In the genomic region with DNA sequence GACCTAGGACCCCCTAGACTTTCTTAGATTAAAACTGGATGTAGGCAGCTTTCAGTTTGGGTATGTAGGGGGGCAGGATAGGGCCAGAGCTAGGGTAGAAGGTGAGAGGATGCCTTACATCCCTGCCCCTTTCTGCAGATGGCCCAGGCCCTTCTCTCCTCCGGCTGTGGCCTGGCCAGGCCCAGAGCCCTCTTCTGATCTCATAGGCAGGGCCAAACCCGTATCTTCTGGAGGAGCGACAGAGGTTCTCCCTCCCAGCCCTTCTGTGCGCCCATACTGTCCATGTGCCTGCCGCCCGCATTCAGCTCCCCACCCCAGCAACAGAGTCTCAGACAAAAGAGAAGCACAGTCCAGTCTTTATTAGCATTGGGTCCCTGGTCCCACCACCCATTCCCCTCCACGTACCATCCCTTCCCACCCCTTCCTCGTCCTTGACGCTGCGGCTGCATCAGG, we compare ENCODE assay signal across 10 cellular contexts. TPM values are rescaled to one million over a fixed set of nuclear protein-coding genes. Genes with fewer than 3 reads are reported as not detected.
DNase-seq lines count a peak whose midpoint lies in the region; ATAC-seq and TF ChIP-seq lines count a peak whose summit lies in the region.
"Had no signal": no experiment of that assay in that cellular context is flagged by ENCODE, and none has a peak within 500 bp of the region (broad histone marks: within the 10 kb centered on the region; RNA-seq: fewer than 3 reads in every experiment).

No MANE protein-coding gene starts in this region.

- POLR2A ChIA-PET in CD8-positive, alpha-beta T cell (lab: Charles Lee): interaction anchor here (1.1 to 19.1 kb wide), 5 partner anchors 11 to 86 kb away, joined by 4 to 773 read pairs (median 7); a partner anchor contains a TSS

- H3K27ac ChIP-seq in CD8-positive, alpha-beta T cell (ENCODE audit: low read depth, low read length): peak overlapping the region; percentile 92
- H3K27ac ChIP-seq in SJSA1: no peak overlapping the region
- H3K27ac ChIP-seq in psoas muscle: no peak overlapping the region

- H3K4me3 Mint-ChIP-seq in CD8-positive, alpha-beta T cell: peak overlapping the region; percentile 92
- peak overlapping the region in 4 of 5 experiments; percentile 23 to 73 (median 64) for H3K4me3 Mint-ChIP-seq in brain

- DNase-seq in CD8-positive, alpha-beta T cell: peak in 1 of 7 experiments; percentile 70
- DNase-seq in SJSA1 (ENCODE audit: low read depth in 1 of 2, low spot score in 2 of 2) (no peak), psoas muscle (no peak), NCI-H510A (lab: John Stamatoyannopoulos, UW) (no peak)
- DNase-seq: DMS153, SHP77 treated with DMSO at 0.1 percent for 48 hours had no signal

- H3K27ac Mint-ChIP-seq in CD8-positive, alpha-beta T cell: peak overlapping the region; percentile 97
- H3K27ac Mint-ChIP-seq in brain: peak overlapping the region in 4 of 5 experiments; percentile 78 to 86 (median 82)

- H3K4me1 Mint-ChIP-seq in CD8-positive, alpha-beta T cell (ENCODE audit: low read depth): peaks cover 60% of the 10 kb centered on the region
- peaks cover 55% of the 10 kb centered on the region for H3K4me1 Mint-ChIP-seq in brain

- no peaks in the 10 kb centered on the region for H3K27me3 Mint-ChIP-seq in CD8-positive, alpha-beta T cell (ENCODE audit: low read depth)
- H3K27me3 Mint-ChIP-seq in brain: peaks cover 4% of the 10 kb centered on the region

- 73 to 85% (median 76%) methylated on average over 10 of the region's 10 CpGs for WGBS in psoas muscle, 3 donors

- CTCF ChIA-PET in CD8-positive, alpha-beta T cell (lab: Charles Lee): interaction anchor here (1.0 to 7.0 kb wide), 6 partner anchors 9 to 86 kb away, joined by 3 to 102 read pairs (median 6); a partner anchor contains a TSS

- TF ChIP-seq CTCF in CD8-positive, alpha-beta T cell (IDR thresholded peaks at IDR 0.05): no peak
- TF ChIP-seq CTCF in brain (conservative IDR thresholded peaks at IDR 0.05) (no peak), psoas muscle (IDR thresholded peaks at IDR 0.05) (no peak)

- no peak for ATAC-seq in CD8-positive, alpha-beta T cell
- no peak for ATAC-seq in psoas muscle
- ATAC-seq in GM19452 (IDR thresholded peaks at IDR 0.05; ENCODE audit: unreplicated experiment): no peak
- ATAC-seq in HG02571 (IDR thresholded peaks at IDR 0.05; ENCODE audit: unreplicated experiment): no peak
- ATAC-seq in GM21360 (IDR thresholded peaks at IDR 0.05; ENCODE audit: unreplicated experiment): no peak

- H3K4me3 ChIP-seq in CD8-positive, alpha-beta T cell (ENCODE audit: low read depth, low read length): peak overlapping the region; percentile 90
- H3K4me3 ChIP-seq in SJSA1: peak overlapping the region; percentile 4; the same call in 1 of the 2 replicates
- H3K4me3 ChIP-seq in psoas muscle: peak overlapping the region; percentile 52

- intact Hi-C loops in CD8-positive, alpha-beta T cell (cut with DNase I, micrococcal nuclease): loop anchor here (5.0 to 10.0 kb wide), 10 partner anchors 157 to 1736 kb away; a partner anchor contains a TSS
- intact Hi-C loops in psoas muscle (cut with DNase I): no loop called here

- H3K4me1 ChIP-seq in CD8-positive, alpha-beta T cell (ENCODE audit: insufficient read depth, low read length): peaks cover 51% of the 10 kb centered on the region
- peaks cover 11% of the 10 kb centered on the region for H3K4me1 ChIP-seq in SJSA1 (replicated peaks)
- H3K4me1 ChIP-seq in psoas muscle: no peaks in the 10 kb centered on the region

- H3K9me3 Mint-ChIP-seq in CD8-positive, alpha-beta T cell: no peaks in the 10 kb centered on the region
- no peaks in the 10 kb centered on the region for H3K9me3 Mint-ChIP-seq in brain

- peaks cover 41% of the 10 kb centered on the region for H3K36me3 Mint-ChIP-seq in CD8-positive, alpha-beta T cell
- H3K36me3 Mint-ChIP-seq in brain: no peaks in the 10 kb centered on the region

- no peaks in the 10 kb centered on the region for H3K9me3 ChIP-seq in CD8-positive, alpha-beta T cell (ENCODE audit: low read length)
- H3K9me3 ChIP-seq in SJSA1 (replicated peaks): no peaks in the 10 kb centered on the region
- H3K9me3 ChIP-seq in psoas muscle: no peaks in the 10 kb centered on the region

- no peaks in the 10 kb centered on the region for H3K27me3 ChIP-seq in CD8-positive, alpha-beta T cell (ENCODE audit: insufficient read depth, low read length)
- H3K27me3 ChIP-seq in SJSA1 (replicated peaks) (peaks cover 23% of the 10 kb centered on the region), psoas muscle (ENCODE audit: insufficient read depth in 3 of 3, low read length in 2 of 3) (peaks cover 0 to 24% (median 7%) of the 10 kb centered on the region in 3 donors)

- H3K36me3 ChIP-seq in CD8-positive, alpha-beta T cell (ENCODE audit: insufficient read depth, low read length): peaks cover 15% of the 10 kb centered on the region
- H3K36me3 ChIP-seq in SJSA1 (no peaks in the 10 kb centered on the region), psoas muscle (ENCODE audit: insufficient read depth in 1 of 2, low read depth in 1 of 2) (no peaks in the 10 kb centered on the region)

RNA-seq across cellular contexts. Expression of a gene that starts 2.0 kb away (rescaled TPM):
- total RNA-seq in CD8-positive, alpha-beta T cell: 10 to 100 TPM; 27.9 to 35.3 TPM
- total RNA-seq in SJSA1 (2014; rRNA removed; shearing (Covaris generic)): 0.05 TPM in 1 of 2 replicates, not detected in the other
- polyA plus RNA-seq in brain (ENCODE audit: insufficient read depth, low read depth, low replicate concordance): 28.0 TPM
- 1 to 10 TPM; 2.3 to 6.6 (median 4.4) TPM for total RNA-seq in psoas muscle
- polyA plus RNA-seq in psoas muscle: 1 to 10 TPM in 2 of 3 donors, under 1 TPM in 1; 0.40 to 2.1 (median 1.2) TPM

RNA-seq across cellular contexts. Expression of a gene that starts 21.4 kb away (rescaled TPM):
- total RNA-seq in CD8-positive, alpha-beta T cell: 10 to 100 TPM; 45.2 to 59.7 TPM
- total RNA-seq in SJSA1 (2014; rRNA removed; shearing (Covaris generic)): 73.9 and 81.0 TPM in 2 replicates
- polyA plus RNA-seq in brain (ENCODE audit: insufficient read depth, low read depth, low replicate concordance) (111 TPM), psoas muscle (10 to 100 TPM; 56.6 to 86.8 (median 71.3) TPM)
- total RNA-seq in psoas muscle: 10 to 100 TPM; 52.1 to 58.9 (median 56.2) TPM

RNA-seq across cellular contexts. Expression of a gene that starts 49.8 kb away (rescaled TPM):
- total RNA-seq in CD8-positive, alpha-beta T cell: not detected
- not detected in 2 replicates for total RNA-seq in SJSA1 (2014; rRNA removed; shearing (Covaris generic))
- polyA plus RNA-seq in brain (ENCODE audit: insufficient read depth, low read depth, low replicate concordance) (0.88 TPM), psoas muscle (under 1 TPM; 0.11 to 0.26 (median 0.14) TPM)
- under 1 TPM; 0.38 to 0.95 (median 0.57) TPM for total RNA-seq in psoas muscle

Comparison
In these comparisons a context has a peak if more than half of its experiments do, and no peak if none do; other contexts are left out.
1. H3K4me3 ChIP-seq: peak in every context shown above with its lines; median percentile 90 in CD8-positive, alpha-beta T cell; 52 in psoas muscle; 4 in SJSA1.
2. intact Hi-C loops: an anchor here in CD8-positive, alpha-beta T cell (5.0 to 10.0 kb wide); none called in psoas muscle.